ENCODE assay signal across 29 cellular contexts in the genomic region with DNA sequence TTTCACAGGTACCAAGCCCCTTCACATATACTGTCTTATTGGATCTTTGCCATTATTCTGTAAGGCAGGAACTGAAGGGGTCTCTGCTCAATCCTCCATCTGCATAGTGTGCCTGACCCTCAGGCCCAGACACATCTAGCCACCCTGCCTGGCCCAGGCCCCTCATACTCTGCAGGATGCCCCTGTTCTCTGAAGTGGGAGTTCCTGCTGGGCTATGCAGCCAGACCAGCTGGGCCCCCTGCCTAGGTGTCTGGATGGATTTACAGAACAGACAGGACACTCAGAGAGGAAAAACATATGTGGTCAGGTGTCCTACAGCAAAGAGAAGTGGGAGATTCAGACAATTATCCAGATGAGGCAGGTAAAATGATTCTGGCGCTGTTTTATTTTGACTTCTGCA. TPM values are rescaled to one million over a fixed set of nuclear protein-coding genes. Genes with fewer than 3 reads are reported as not detected.
"Had no signal": no experiment of that assay in that cellular context is flagged by ENCODE, and none has a peak within 500 bp of the region (broad histone marks: within the 10 kb centered on the region; RNA-seq: fewer than 3 reads in every experiment).

No MANE protein-coding gene starts in this region.

- DNase-seq: activated CD4-positive, alpha-beta memory T cell treated with anti-CD3 and anti-CD28 coated beads for 36 hours; activated CD4-positive, alpha-beta T cell treated with anti-CD3 and anti-CD28 coated beads for 36 hours; activated CD4-positive, alpha-beta T cell treated with anti-CD3 and anti-CD28 coated beads, Interleukin-2, amount 10 ng/mL, durations not matched to agents 24 days and 14 days; activated CD4-positive, CD25-positive, alpha-beta regulatory T cell; activated CD4-positive, CD25-positive, alpha-beta regulatory T cell treated with anti-CD3 and anti-CD28 coated beads, Interleukin-2, amount 50 U/mL, for 72 hours; activated CD8-positive, alpha-beta memory T cell treated with anti-CD3 and anti-CD28 coated beads, Interleukin-2, amount 10 ng/mL, durations not matched to agents 7 days and 5 days; activated CD8-positive, alpha-beta memory T cell treated with anti-CD3 and anti-CD28 coated beads, Interleukin-2, amount 50 U/mL, for 4 hours; activated CD8-positive, alpha-beta T cell treated with anti-CD3 and anti-CD28 coated beads, Interleukin-2, amount 10 ng/mL, durations not matched to agents 7 days and 5 days; activated effector memory CD4-positive, alpha-beta T cell treated with anti-CD3 and anti-CD28 coated beads, Interleukin-2, amount 50 U/mL, for 16 hours; activated naive CD4-positive, alpha-beta T cell treated with anti-CD3 and anti-CD28 coated beads for 36 hours; activated naive CD8-positive, alpha-beta T cell treated with anti-CD3 and anti-CD28 coated beads, Interleukin-2, amount 10 ng/mL, durations not matched to agents 7 days and 5 days; activated T-cell treated with anti-CD3 and anti-CD28 coated beads, Interleukin-2, amount 50 U/mL, for 1 hour; activated T-cell treated with anti-CD3 and anti-CD28 coated beads, Interleukin-2, amount 50 U/mL, for 48 hours; cortex of kidney; dermis blood vessel endothelial cell; effector CD4-positive, alpha-beta T cell; esophagus squamous epithelium; foreskin melanocyte; heart right ventricle; T-helper 1 cell; T-helper 2 cell had no signal

- H3K9me3 ChIP-seq: ascending aorta, esophagus squamous epithelium had no signal

- H3K27me3 ChIP-seq: ascending aorta, esophagus squamous epithelium, gastroesophageal sphincter, heart right ventricle had no signal

- H3K9me3 Mint-ChIP-seq: activated T-helper 1 cell treated with anti-CD3 and anti-CD28 coated beads, Interleukin-12 subunit alpha, Interleukin-12 subunit beta, Interleukin-2, Interleukin-4 antibody, amounts not matched to agents 30 ng/mL and 10 ng/mL and 1 ng/mL, durations not matched to agents 14 hours and 24 hours and 36 hours; activated T-helper 2 cell treated with anti-CD3 and anti-CD28 coated beads, Interferon-gamma antibody, Interleukin-2, Interleukin-4, amounts not matched to agents 10 μg/mL and 5 μg/mL and 100 μg/mL, durations not matched to agents 14 hours and 24 hours and 36 hours; central memory CD8-positive, alpha-beta T cell had no signal

- H3K4me3 ChIP-seq: ascending aorta, esophagus squamous epithelium, gastroesophageal sphincter, heart right ventricle had no signal

- H3K27ac Mint-ChIP-seq: activated CD4-positive, alpha-beta memory T cell treated with anti-CD3 and anti-CD28 coated beads for 36 hours; activated CD4-positive, alpha-beta T cell treated with anti-CD3 and anti-CD28 coated beads for 36 hours; activated CD4-positive, alpha-beta T cell treated with anti-CD3 and anti-CD28 coated beads, Interleukin-2, amount 10 ng/mL, durations not matched to agents 24 days and 14 days; activated CD8-positive, alpha-beta memory T cell treated with anti-CD3 and anti-CD28 coated beads, Interleukin-2, amount 10 ng/mL, durations not matched to agents 7 days and 5 days; activated CD8-positive, alpha-beta T cell treated with anti-CD3 and anti-CD28 coated beads, Interleukin-2, amount 10 ng/mL, durations not matched to agents 7 days and 5 days; activated naive CD4-positive, alpha-beta T cell treated with anti-CD3 and anti-CD28 coated beads for 36 hours; activated naive CD4-positive, alpha-beta T cell treated with anti-CD3 and anti-CD28 coated beads, Interleukin-2, amount 50 U/mL, for 24 hours; activated naive CD8-positive, alpha-beta T cell treated with anti-CD3 and anti-CD28 coated beads, Interleukin-2, amount 10 ng/mL, durations not matched to agents 7 days and 5 days; activated T-helper 1 cell treated with anti-CD3 and anti-CD28 coated beads, Interleukin-12 subunit alpha, Interleukin-12 subunit beta, Interleukin-2, Interleukin-4 antibody, amounts not matched to agents 30 ng/mL and 10 ng/mL and 1 ng/mL, durations not matched to agents 14 hours and 24 hours and 36 hours; activated T-helper 2 cell treated with anti-CD3 and anti-CD28 coated beads, Interferon-gamma antibody, Interleukin-2, Interleukin-4, amounts not matched to agents 10 μg/mL and 5 μg/mL and 100 μg/mL, durations not matched to agents 14 hours and 24 hours and 36 hours; brain had no signal

- H3K4me1 Mint-ChIP-seq: activated naive CD4-positive, alpha-beta T cell treated with anti-CD3 and anti-CD28 coated beads, Interleukin-2, amount 50 U/mL, for 24 hours; activated naive CD8-positive, alpha-beta T cell treated with anti-CD3 and anti-CD28 coated beads, Interleukin-2, amount 10 ng/mL, durations not matched to agents 7 days and 5 days; brain; central memory CD8-positive, alpha-beta T cell had no signal

- H3K4me3 Mint-ChIP-seq: activated CD4-positive, alpha-beta memory T cell treated with anti-CD3 and anti-CD28 coated beads for 36 hours; activated CD4-positive, alpha-beta T cell treated with anti-CD3 and anti-CD28 coated beads for 36 hours; activated CD4-positive, alpha-beta T cell treated with anti-CD3 and anti-CD28 coated beads, Interleukin-2, amount 10 ng/mL, durations not matched to agents 24 days and 14 days; activated CD8-positive, alpha-beta memory T cell treated with anti-CD3 and anti-CD28 coated beads, Interleukin-2, amount 10 ng/mL, durations not matched to agents 7 days and 5 days; activated CD8-positive, alpha-beta T cell treated with anti-CD3 and anti-CD28 coated beads, Interleukin-2, amount 10 ng/mL, durations not matched to agents 7 days and 5 days; activated naive CD4-positive, alpha-beta T cell treated with anti-CD3 and anti-CD28 coated beads for 36 hours; activated naive CD4-positive, alpha-beta T cell treated with anti-CD3 and anti-CD28 coated beads, Interleukin-2, amount 50 U/mL, for 24 hours; activated naive CD8-positive, alpha-beta T cell treated with anti-CD3 and anti-CD28 coated beads, Interleukin-2, amount 10 ng/mL, durations not matched to agents 7 days and 5 days; activated T-helper 1 cell treated with anti-CD3 and anti-CD28 coated beads, Interleukin-12 subunit alpha, Interleukin-12 subunit beta, Interleukin-2, Interleukin-4 antibody, amounts not matched to agents 30 ng/mL and 10 ng/mL and 1 ng/mL, durations not matched to agents 14 hours and 24 hours and 36 hours; brain; central memory CD8-positive, alpha-beta T cell had no signal

- ATAC-seq: activated CD4-positive, alpha-beta T cell treated with anti-CD3 and anti-CD28 coated beads for 36 hours; activated CD8-positive, alpha-beta memory T cell treated with anti-CD3 and anti-CD28 coated beads, Interleukin-2, amount 10 ng/mL, durations not matched to agents 7 days and 5 days; activated CD8-positive, alpha-beta T cell treated with anti-CD3 and anti-CD28 coated beads, Interleukin-2, amount 10 ng/mL, durations not matched to agents 7 days and 5 days; gastroesophageal sphincter; heart right ventricle had no signal

- H3K27ac ChIP-seq: ascending aorta, epithelial cell of prostate, esophagus squamous epithelium, gastroesophageal sphincter, heart right ventricle had no signal

- H3K27me3 Mint-ChIP-seq: activated CD4-positive, alpha-beta memory T cell treated with anti-CD3 and anti-CD28 coated beads for 36 hours; activated CD4-positive, alpha-beta T cell treated with anti-CD3 and anti-CD28 coated beads for 36 hours; activated CD8-positive, alpha-beta memory T cell treated with anti-CD3 and anti-CD28 coated beads, Interleukin-2, amount 10 ng/mL, durations not matched to agents 7 days and 5 days; activated naive CD4-positive, alpha-beta T cell treated with anti-CD3 and anti-CD28 coated beads, Interleukin-2, amount 50 U/mL, for 24 hours; activated naive CD8-positive, alpha-beta T cell treated with anti-CD3 and anti-CD28 coated beads, Interleukin-2, amount 10 ng/mL, durations not matched to agents 7 days and 5 days; brain; central memory CD8-positive, alpha-beta T cell had no signal

- H3K4me1 ChIP-seq: ascending aorta, esophagus squamous epithelium, gastroesophageal sphincter had no signal

- H3K36me3 ChIP-seq: ascending aorta, esophagus squamous epithelium had no signal

RNA-seq across cellular contexts. Expression of a gene that starts 42.0 kb away (rescaled TPM):
- total RNA-seq: dermis blood vessel endothelial cell had no signal
